16 cellular contexts compared by ENCODE assay signal in the genomic region with DNA sequence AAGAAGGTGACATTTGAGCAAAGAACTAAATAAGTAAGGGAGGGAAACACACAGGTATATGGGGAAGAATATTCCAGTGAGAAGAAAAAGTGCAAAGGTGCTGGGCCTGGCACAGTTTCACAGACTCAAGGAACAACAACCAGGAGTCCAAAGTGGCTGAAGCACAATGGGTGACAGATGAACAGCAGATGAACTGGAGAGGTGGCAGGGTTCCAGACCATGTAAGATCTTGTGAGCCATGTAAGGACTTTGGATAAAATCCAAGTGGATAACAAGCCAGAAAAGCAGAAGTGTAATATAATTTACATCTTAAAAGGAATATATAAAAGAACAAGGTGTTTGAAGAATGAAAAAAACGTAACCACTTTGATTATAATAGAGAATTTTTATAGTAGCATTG.
A peak's percentile ranks its signal among the peaks of the same experiment; 100 is the strongest.
DNase-seq lines count a peak whose midpoint lies in the region; ATAC-seq, FAIRE-seq and TF ChIP-seq lines count a peak whose summit lies in the region.
"Had no signal": no experiment of that assay in that cellular context is flagged by ENCODE, and none has a peak within 500 bp of the region (broad histone marks: within the 10 kb centered on the region; RNA-seq: fewer than 3 reads in every experiment).

No MANE protein-coding gene starts in this region.

- peak overlapping the region; percentile 24 for H2AFZ ChIP-seq in astrocyte (ENCODE audit: low read depth, low read length)

- peaks cover 30% of the 10 kb centered on the region for H3K4me1 Mint-ChIP-seq in astrocyte (ENCODE audit: low read depth, unreplicated experiment)
- H3K4me1 Mint-ChIP-seq in activated CD4-positive, alpha-beta T cell treated with anti-CD3 and anti-CD28 coated beads for 36 hours = no peaks in the 10 kb centered on the region
- H3K4me1 Mint-ChIP-seq: stimulated activated naive CD8-positive, alpha-beta T cell treated with anti-CD3 and anti-CD28 coated beads, Interleukin-15, amount 100 ng/mL, for 72 hours had no signal

- H3K27ac Mint-ChIP-seq in astrocyte (ENCODE audit: unreplicated experiment) = no peak overlapping the region
- no peak overlapping the region for H3K27ac Mint-ChIP-seq in activated CD4-positive, alpha-beta T cell treated with anti-CD3 and anti-CD28 coated beads for 36 hours
- H3K27ac Mint-ChIP-seq: activated CD8-positive, alpha-beta T cell treated with anti-CD3 and anti-CD28 coated beads for 36 hours had no signal

- CTCF ChIA-PET in activated CD4-positive, alpha-beta T cell treated with anti-CD3 and anti-CD28 coated beads for 36 hours (lab: Charles Lee) = no interaction called here

- H3K4me2 ChIP-seq in astrocyte (ENCODE audit: low read length) = no peak overlapping the region
- H3K4me2 ChIP-seq: BLaER1 had no signal

- H3K4me3 ChIP-seq in astrocyte (ENCODE audit: insufficient read depth, low read depth, low read length) = no peak overlapping the region
- H3K4me3 ChIP-seq: adrenal gland, BLaER1, coronary artery, GM12878 had no signal

- H3K9me3 ChIP-seq in astrocyte (ENCODE audit: insufficient read depth, low read depth, low read length) = no peaks in the 10 kb centered on the region
- H3K9me3 ChIP-seq: adrenal gland, BLaER1 had no signal

- H3K36me3 ChIP-seq in astrocyte (ENCODE audit: insufficient read depth, low read length) = no peaks in the 10 kb centered on the region
- H3K36me3 ChIP-seq: adrenal gland had no signal

- no peaks in the 10 kb centered on the region for H3K79me2 ChIP-seq in astrocyte (ENCODE audit: insufficient read depth, low read length)

- no peaks in the 10 kb centered on the region for H4K20me1 ChIP-seq in astrocyte (ENCODE audit: insufficient read depth, low read length)
- H4K20me1 ChIP-seq: BLaER1 had no signal

- no peak overlapping the region for H3K27ac ChIP-seq in astrocyte (ENCODE audit: low read depth, low read length)
- H3K27ac ChIP-seq: adrenal gland, BLaER1, coronary artery had no signal

- no peak overlapping the region for H3K9ac ChIP-seq in astrocyte (ENCODE audit: low read length)
- H3K9ac ChIP-seq: BLaER1 had no signal

- H3K4me1 ChIP-seq in astrocyte (ENCODE audit: insufficient read depth, low read length) = peaks cover 9% of the 10 kb centered on the region
- H3K4me1 ChIP-seq: adrenal gland, BLaER1 had no signal

- DNase-seq in DMS 273 treated with DMSO at 0.1 percent for 48 hours (lab: John Stamatoyannopoulos, UW) (peak; percentile 71), NCI-H1105 (lab: John Stamatoyannopoulos, UW) (peak; percentile 75), astrocyte (ENCODE audit: low read depth) (peak; percentile 63), kidney tubule cell (ENCODE audit: low spot score) (peak; percentile 4), SK-N-DZ (ENCODE audit: low spot score) (no peak), HT-29 (ENCODE audit: low spot score) (no peak), HCEC 1CT (no peak)
- DNase-seq in activated CD4-positive, alpha-beta T cell treated with anti-CD3 and anti-CD28 coated beads for 36 hours = no peak
- DNase-seq: activated CD8-positive, alpha-beta T cell treated with anti-CD3 and anti-CD28 coated beads for 36 hours; NCI-H2081 treated with DMSO at 0.1 percent for 48 hours; stimulated activated naive CD8-positive, alpha-beta T cell treated with anti-CD3 and anti-CD28 coated beads, Interleukin-15, amount 100 ng/mL, for 72 hours had no signal

- FAIRE-seq in astrocyte (lab: Jason Lieb, UNC) = no peak
- FAIRE-seq: GM12878 had no signal

- H3K9me3 Mint-ChIP-seq in astrocyte (ENCODE audit: unreplicated experiment) = no peaks in the 10 kb centered on the region
- no peaks in the 10 kb centered on the region for H3K9me3 Mint-ChIP-seq in activated CD4-positive, alpha-beta T cell treated with anti-CD3 and anti-CD28 coated beads for 36 hours (ENCODE audit: low read depth)
- H3K9me3 Mint-ChIP-seq: activated CD8-positive, alpha-beta T cell treated with anti-CD3 and anti-CD28 coated beads for 36 hours; stimulated activated naive CD8-positive, alpha-beta T cell treated with anti-CD3 and anti-CD28 coated beads, Interleukin-15, amount 100 ng/mL, for 72 hours had no signal

- intact Hi-C loops in activated CD4-positive, alpha-beta T cell treated with anti-CD3 and anti-CD28 coated beads for 36 hours (cut with DNase I, micrococcal nuclease) = loop anchor here in 1 of 2 experiments (10.0 kb wide), 1 partner anchor 1650 kb away; no protein-coding TSS in a partner anchor

- no peaks in the 10 kb centered on the region for H3K27me3 Mint-ChIP-seq in astrocyte (ENCODE audit: low read depth, unreplicated experiment)
- no peaks in the 10 kb centered on the region for H3K27me3 Mint-ChIP-seq in activated CD4-positive, alpha-beta T cell treated with anti-CD3 and anti-CD28 coated beads for 36 hours
- H3K27me3 Mint-ChIP-seq: activated CD8-positive, alpha-beta T cell treated with anti-CD3 and anti-CD28 coated beads for 36 hours; stimulated activated naive CD8-positive, alpha-beta T cell treated with anti-CD3 and anti-CD28 coated beads, Interleukin-15, amount 100 ng/mL, for 72 hours had no signal

- H3K36me3 Mint-ChIP-seq in astrocyte (ENCODE audit: low read depth, unreplicated experiment) = no peaks in the 10 kb centered on the region
- peaks cover 14% of the 10 kb centered on the region for H3K36me3 Mint-ChIP-seq in activated CD4-positive, alpha-beta T cell treated with anti-CD3 and anti-CD28 coated beads for 36 hours (ENCODE audit: low read depth)

- no peak overlapping the region for H3K4me3 Mint-ChIP-seq in astrocyte (ENCODE audit: unreplicated experiment)
- H3K4me3 Mint-ChIP-seq in activated CD4-positive, alpha-beta T cell treated with anti-CD3 and anti-CD28 coated beads for 36 hours = no peak overlapping the region
- H3K4me3 Mint-ChIP-seq: activated CD8-positive, alpha-beta T cell treated with anti-CD3 and anti-CD28 coated beads for 36 hours; stimulated activated naive CD8-positive, alpha-beta T cell treated with anti-CD3 and anti-CD28 coated beads, Interleukin-15, amount 100 ng/mL, for 72 hours had no signal

- H3K27me3 ChIP-seq in astrocyte (ENCODE audit: insufficient read depth, low read length) = no peaks in the 10 kb centered on the region
- H3K27me3 ChIP-seq: adrenal gland, BLaER1 had no signal

- no peak for TF ChIP-seq CTCF in astrocyte (IDR thresholded peaks at IDR 0.05; ENCODE audit: insufficient read depth, low read depth, low read length)

- POLR2A ChIA-PET in activated CD4-positive, alpha-beta T cell treated with anti-CD3 and anti-CD28 coated beads for 36 hours (lab: Charles Lee) = no interaction called here

- ATAC-seq in activated CD4-positive, alpha-beta T cell treated with anti-CD3 and anti-CD28 coated beads for 36 hours = no peak
- ATAC-seq: activated CD8-positive, alpha-beta T cell treated with anti-CD3 and anti-CD28 coated beads for 36 hours; GM12878; left lobe of liver; stimulated activated naive CD8-positive, alpha-beta T cell treated with anti-CD3 and anti-CD28 coated beads, Interleukin-15, amount 100 ng/mL, for 72 hours had no signal

Comparison
In these comparisons a context has a peak if more than half of its experiments do, and no peak if none do; other contexts are left out.
1. DNase-seq: peak in DMS 273 treated with DMSO at 0.1 percent for 48 hours (single experiment), NCI-H1105 (single experiment), astrocyte (single experiment) and kidney tubule cell (single experiment); none in SK-N-DZ (single experiment), HT-29 (single experiment), HCEC 1CT (single experiment) and activated CD4-positive, alpha-beta T cell treated with anti-CD3 and anti-CD28 coated beads for 36 hours (single experiment).